ENCODE assay signal across 13 cellular contexts in the genomic region with DNA sequence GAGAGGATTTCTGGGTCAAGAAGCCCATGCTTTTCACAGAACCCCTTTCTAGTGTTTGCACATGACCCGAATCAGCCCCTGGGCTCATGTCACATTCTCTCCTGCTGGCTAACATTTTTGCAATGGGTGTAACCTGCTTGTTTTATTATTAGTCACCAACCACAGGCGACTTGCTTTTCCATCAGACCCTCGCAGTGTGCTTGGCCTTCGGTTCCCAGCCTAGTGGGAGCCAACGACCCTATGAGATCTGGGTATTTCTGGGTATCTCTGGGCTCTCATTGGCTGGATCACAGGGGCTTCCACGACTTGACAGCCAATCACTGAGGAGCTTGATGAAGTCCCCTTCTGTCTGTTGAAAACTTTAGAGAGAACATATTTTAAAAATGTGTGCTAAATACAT. TPM values are rescaled to one million over a fixed set of nuclear protein-coding genes. Genes with fewer than 3 reads are reported as not detected.
DNase-seq lines count a peak whose midpoint lies in the region; ATAC-seq and TF ChIP-seq lines count a peak whose summit lies in the region.
"Had no signal": no experiment of that assay in that cellular context is flagged by ENCODE, and none has a peak within 500 bp of the region (broad histone marks: within the 10 kb centered on the region; RNA-seq: fewer than 3 reads in every experiment).

No MANE protein-coding gene starts in this region.

- POLR2A ChIA-PET in OCI-LY7 (lab: Charles Lee): no interaction called here

- H3K4me3 ChIP-seq in astrocyte of the cerebellum (ENCODE audit: low read depth, low read length) (no peak overlapping the region), kidney epithelial cell (ENCODE audit: low read depth, low read length) (no peak overlapping the region), OCI-LY7 (ENCODE audit: low read depth, low read length, poor library complexity, severe bottlenecking) (no peak overlapping the region)

- no peak for ATAC-seq in GM19467 (IDR thresholded peaks at IDR 0.05; ENCODE audit: unreplicated experiment)
- ATAC-seq: left lobe of liver had no signal

- CTCF ChIA-PET in OCI-LY7 (lab: Charles Lee; ENCODE audit: unreplicated experiment): no interaction called here

- H2AFZ ChIP-seq in OCI-LY7 (ENCODE audit: low read length): no peak overlapping the region

- no peak overlapping the region for H3K4me2 ChIP-seq in OCI-LY7 (ENCODE audit: low read length)

- no peaks in the 10 kb centered on the region for H4K20me1 ChIP-seq in OCI-LY7 (ENCODE audit: insufficient read depth, low read length)

- intact Hi-C loops in OCI-LY7 (cut with micrococcal nuclease; ENCODE audit: unreplicated experiment): no loop called here

- in situ Hi-C loops in astrocyte of the cerebellum (cut with HindIII; ENCODE audit: low sequenced_read_pairs): no loop called here

- H3K27ac ChIP-seq in OCI-LY7 (ENCODE audit: low read depth, low read length, poor library complexity, severe bottlenecking): no peak overlapping the region
- H3K27ac ChIP-seq: WERI-Rb-1 had no signal

- H3K9me3 ChIP-seq in OCI-LY7 (ENCODE audit: low read length): no peaks in the 10 kb centered on the region

- H3K9me2 ChIP-seq in OCI-LY7 (ENCODE audit: insufficient read depth, low read length): no peaks in the 10 kb centered on the region

- H3K79me2 ChIP-seq in OCI-LY7 (ENCODE audit: insufficient read depth, low read depth, low read length): no peaks in the 10 kb centered on the region

- peak; percentile 100 for DNase-seq in A172 (ENCODE audit: low spot score)
- peak; percentile 98 for DNase-seq in HS-27A (ENCODE audit: low read depth)
- DNase-seq in astrocyte of the cerebellum (ENCODE audit: low read depth): peak; percentile 80
- peak; percentile 63 for DNase-seq in kidney epithelial cell (ENCODE audit: low read depth)
- DNase-seq in stimulated activated CD4-positive, alpha-beta T cell treated with anti-CD3 and anti-CD28 coated beads, Interleukin-1b, Interleukin-23, amount 100 ng/mL, for 48 hours: no peak
- no peak for DNase-seq in stimulated activated CD4-positive, alpha-beta T cell treated with anti-CD3 and anti-CD28 coated beads, Interleukin-15, amount 100 ng/mL, for 24 hours
- DNase-seq in OCI-LY7 (ENCODE audit: low spot score): no peak
- DNase-seq: C1 segment of cervical spinal cord, NCI-H526 treated with DMSO at 0.1 percent for 48 hours, WERI-Rb-1 had no signal

- TF ChIP-seq CTCF in astrocyte of the cerebellum (IDR thresholded peaks at IDR 0.05; ENCODE audit: low read depth, low read length, missing control alignments): no peak
- TF ChIP-seq CTCF in kidney epithelial cell (IDR thresholded peaks at IDR 0.05; ENCODE audit: insufficient read depth, low read length, poor library complexity, severe bottlenecking): no peak
- no peak for TF ChIP-seq CTCF in OCI-LY7 (conservative IDR thresholded peaks at IDR 0.05; ENCODE audit: low read length)

- peaks cover 2% of the 10 kb centered on the region for H3K27me3 ChIP-seq in kidney epithelial cell (ENCODE audit: control insufficient read depth, insufficient read depth, low read length)

- no peaks in the 10 kb centered on the region for H3K4me1 ChIP-seq in OCI-LY7 (ENCODE audit: insufficient read depth, low read length, poor library complexity, severe bottlenecking)

- H3K36me3 ChIP-seq in kidney epithelial cell (ENCODE audit: control insufficient read depth, insufficient read depth, low read length): no peaks in the 10 kb centered on the region
- no peaks in the 10 kb centered on the region for H3K36me3 ChIP-seq in OCI-LY7 (ENCODE audit: insufficient read depth, low read length)
- H3K36me3 ChIP-seq: WERI-Rb-1 had no signal

- no TSS peak for BruUV-seq in OCI-LY7 (replicated peaks; lab: Mats Ljungman, UMichigan)

RNA-seq across cellular contexts. Expression of a gene that starts 11.0 kb away (rescaled TPM):
- 0.07 and 0.41 TPM in 2 replicates for total RNA-seq in A172 (2014; rRNA removed; shearing (Covaris generic))
- total RNA-seq in kidney epithelial cell (6.7 and 6.9 TPM in 2 replicates), OCI-LY7 (2022) (not detected in 2 replicates)
- total RNA-seq in OCI-LY7 (2014; rRNA removed; shearing (Covaris generic)): not detected in 2 replicates
- total RNA-seq: activated T-helper 1 cell treated with anti-CD3 and anti-CD28 coated beads, Interleukin-12 subunit alpha, Interleukin-12 subunit beta, Interleukin-2, Interleukin-4 antibody, amounts not matched to agents 30 ng/mL and 10 ng/mL and 1 ng/mL, durations not matched to agents 14 hours and 24 hours and 36 hours had no signal

RNA-seq across cellular contexts. Expression of a gene that starts 57.8 kb away (rescaled TPM):
- total RNA-seq in A172 (2014; rRNA removed; shearing (Covaris generic)): 16.7 and 17.4 TPM in 2 replicates
- 14.3 and 17.3 TPM in 2 replicates for total RNA-seq in kidney epithelial cell
- total RNA-seq in OCI-LY7 (2014; rRNA removed; shearing (Covaris generic)): 0.18 and 1.1 TPM in 2 replicates
- total RNA-seq in OCI-LY7 (2022): 0.74 and 1.3 TPM in 2 replicates

Comparison
In these comparisons a context has a peak if more than half of its experiments do, and no peak if none do; other contexts are left out.
1. DNase-seq: peak in A172 (single experiment), HS-27A (single experiment), astrocyte of the cerebellum (single experiment) and kidney epithelial cell (single experiment); none in stimulated activated CD4-positive, alpha-beta T cell treated with anti-CD3 and anti-CD28 coated beads, Interleukin-1b, Interleukin-23, amount 100 ng/mL, for 48 hours (single experiment), stimulated activated CD4-positive, alpha-beta T cell treated with anti-CD3 and anti-CD28 coated beads, Interleukin-15, amount 100 ng/mL, for 24 hours (single experiment) and OCI-LY7 (single experiment).